Comparison of ENCODE assay signal across 1 cellular context in the genomic region with DNA sequence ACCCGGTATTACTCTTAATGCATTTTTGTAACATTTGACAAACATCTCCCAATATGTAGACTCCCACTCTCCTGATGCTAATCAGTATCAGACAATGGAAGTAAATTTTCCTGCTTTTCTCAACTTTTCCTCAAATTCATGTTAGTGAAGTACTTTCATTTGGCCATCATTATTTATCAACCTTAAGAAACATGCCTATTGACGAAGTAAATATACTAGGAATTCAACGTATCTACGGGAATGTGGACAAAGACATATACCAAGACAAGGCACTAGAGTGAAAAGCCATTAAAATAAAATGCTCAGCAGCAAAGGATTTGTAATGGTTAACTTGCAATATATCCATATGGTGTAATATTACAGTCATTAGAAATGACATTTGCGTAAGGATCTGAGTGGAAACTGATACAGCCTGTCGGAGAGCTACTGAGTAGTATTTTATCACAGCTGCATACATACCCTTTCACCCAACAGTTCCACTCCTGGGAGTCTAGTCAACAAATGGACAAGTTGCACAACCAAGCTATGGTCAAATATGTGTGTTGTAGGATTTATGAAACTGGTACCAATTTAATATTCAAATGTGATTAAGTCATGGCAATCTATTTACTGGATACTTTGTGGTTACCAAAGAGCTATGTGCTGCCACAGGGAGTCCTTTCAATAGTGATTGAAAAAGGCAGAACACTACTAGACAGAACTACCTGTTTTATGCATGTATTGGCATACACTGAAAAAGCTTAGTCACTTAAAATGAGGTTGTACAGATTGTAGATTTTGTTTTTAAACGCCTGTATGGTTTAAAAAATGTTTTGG.
TF ChIP-seq lines count a peak whose summit lies in the region.

No MANE protein-coding gene starts in this region.

TF ChIP-seq in K562, 482 proteins besides CTCF, POLR2A, EP300 and RAD21:
- TF ChIP-seq POLR2H (tag; IDR thresholded peaks at IDR 0.05; ENCODE audit: low read depth) (peak; percentile 33), ZNF717 (CRISPR knock-in tag; IDR thresholded peaks at IDR 0.05) (peak; percentile 85; the same call in 1 of the 2 replicates), EWSR1 (IDR thresholded peaks at IDR 0.05; ENCODE audit: borderline replicate concordance, low read depth, partially characterized antibody) (peak; percentile 28), TARDBP (IDR thresholded peaks at IDR 0.05) (no peak), SMARCA4 (IDR thresholded peaks at IDR 0.05) (no peak), PCBP2 (IDR thresholded peaks at IDR 0.05; ENCODE audit: low read depth, low read length, poor library complexity, severe bottlenecking) (no peak), SUPT5H (IDR thresholded peaks at IDR 0.05) (peak; percentile 43; the same call in 1 of the 2 replicates), RUNX1 (IDR thresholded peaks at IDR 0.05; ENCODE audit: low read depth) (no peak), CEBPB (tag; IDR thresholded peaks at IDR 0.05) (peak; percentile 64), STAG1 (CRISPR knock-in tag; IDR thresholded peaks at IDR 0.05; ENCODE audit: borderline replicate concordance) (no peak), ZNF133 (CRISPR knock-in tag; IDR thresholded peaks at IDR 0.05) (no peak), NCOA6 (IDR thresholded peaks at IDR 0.05) (no peak), ERF (CRISPR knock-in tag; IDR thresholded peaks at IDR 0.05) (peak; percentile 57; the same call in 1 of the 2 replicates), HDGF (IDR thresholded peaks at IDR 0.05) (no peak), ZNF324 (CRISPR knock-in tag; IDR thresholded peaks at IDR 0.05) (peak; percentile 10; the same call in 1 of the 2 replicates), POLR2AphosphoS2 (IDR thresholded peaks at IDR 0.05; ENCODE audit: low read length) (peak; percentile 98), FOXA1 (IDR thresholded peaks at IDR 0.05; ENCODE audit: borderline replicate concordance) (no peak), NFE2L1 (tag; IDR thresholded peaks at IDR 0.05; ENCODE audit: borderline replicate concordance, low read depth) (no peak), MAFG (tag; conservative IDR thresholded peaks at IDR 0.05) (0 out of 2 replicates have a peak, but pooled peaks have one; percentile 18), PML (IDR thresholded peaks at IDR 0.05; ENCODE audit: low read length) (peak; percentile 58), HMG20B (CRISPR knock-in tag; IDR thresholded peaks at IDR 0.05) (no peak), SOX6 (IDR thresholded peaks at IDR 0.05) (peak; percentile 37; the same call in 1 of the 2 replicates), KHSRP (IDR thresholded peaks at IDR 0.05) (peak; percentile 21; the same call in 1 of the 2 replicates), RFX1 (IDR thresholded peaks at IDR 0.05) (no peak), POLR2B (IDR thresholded peaks at IDR 0.05; ENCODE audit: low read depth, partially characterized antibody) (peak; percentile 66), POLR2AphosphoS5 (IDR thresholded peaks at IDR 0.05; ENCODE audit: control insufficient read depth, insufficient read depth, low read depth, low read length) (peak; percentile 47), ZNF445 (CRISPR knock-in tag; IDR thresholded peaks at IDR 0.05; ENCODE audit: low read depth) (0 out of 2 replicates have a peak, but pooled peaks have one; percentile 40), CEBPG (CRISPR knock-in tag; IDR thresholded peaks at IDR 0.05) (no peak), CEBPG (tag; conservative IDR thresholded peaks at IDR 0.05 in 1 of 2, IDR thresholded peaks at IDR 0.05 in 1 of 2) (0 out of 4 replicates have a peak, but pooled peaks have one; percentile 24 to 28), TCFL5 (CRISPR knock-in tag; conservative IDR thresholded peaks at IDR 0.05) (no peak), TEAD1 (CRISPR knock-in tag; IDR thresholded peaks at IDR 0.05) (0 out of 4 replicates have a peak, but pooled peaks of 1 of the 2 experiments have one; percentile 2)
- TF ChIP-seq, protein P1, sequence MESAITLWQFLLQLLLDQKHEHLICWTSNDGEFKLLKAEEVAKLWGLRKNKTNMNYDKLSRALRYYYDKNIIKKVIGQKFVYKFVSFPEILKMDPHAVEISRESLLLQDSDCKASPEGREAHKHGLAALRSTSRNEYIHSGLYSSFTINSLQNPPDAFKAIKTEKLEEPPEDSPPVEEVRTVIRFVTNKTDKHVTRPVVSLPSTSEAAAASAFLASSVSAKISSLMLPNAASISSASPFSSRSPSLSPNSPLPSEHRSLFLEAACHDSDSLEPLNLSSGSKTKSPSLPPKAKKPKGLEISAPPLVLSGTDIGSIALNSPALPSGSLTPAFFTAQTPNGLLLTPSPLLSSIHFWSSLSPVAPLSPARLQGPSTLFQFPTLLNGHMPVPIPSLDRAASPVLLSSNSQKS (CRISPR knock-in tag; IDR thresholded peaks at IDR 0.05) = peak; percentile 37; the same call in 1 of the 2 replicates
- TF ChIP-seq, protein P2, sequence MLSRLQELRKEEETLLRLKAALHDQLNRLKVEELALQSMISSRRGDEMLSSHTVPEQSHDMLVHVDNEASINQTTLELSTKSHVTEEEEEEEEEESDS (CRISPR knock-in tag; IDR thresholded peaks at IDR 0.05) = no peak
- TF ChIP-seq, protein P3, sequence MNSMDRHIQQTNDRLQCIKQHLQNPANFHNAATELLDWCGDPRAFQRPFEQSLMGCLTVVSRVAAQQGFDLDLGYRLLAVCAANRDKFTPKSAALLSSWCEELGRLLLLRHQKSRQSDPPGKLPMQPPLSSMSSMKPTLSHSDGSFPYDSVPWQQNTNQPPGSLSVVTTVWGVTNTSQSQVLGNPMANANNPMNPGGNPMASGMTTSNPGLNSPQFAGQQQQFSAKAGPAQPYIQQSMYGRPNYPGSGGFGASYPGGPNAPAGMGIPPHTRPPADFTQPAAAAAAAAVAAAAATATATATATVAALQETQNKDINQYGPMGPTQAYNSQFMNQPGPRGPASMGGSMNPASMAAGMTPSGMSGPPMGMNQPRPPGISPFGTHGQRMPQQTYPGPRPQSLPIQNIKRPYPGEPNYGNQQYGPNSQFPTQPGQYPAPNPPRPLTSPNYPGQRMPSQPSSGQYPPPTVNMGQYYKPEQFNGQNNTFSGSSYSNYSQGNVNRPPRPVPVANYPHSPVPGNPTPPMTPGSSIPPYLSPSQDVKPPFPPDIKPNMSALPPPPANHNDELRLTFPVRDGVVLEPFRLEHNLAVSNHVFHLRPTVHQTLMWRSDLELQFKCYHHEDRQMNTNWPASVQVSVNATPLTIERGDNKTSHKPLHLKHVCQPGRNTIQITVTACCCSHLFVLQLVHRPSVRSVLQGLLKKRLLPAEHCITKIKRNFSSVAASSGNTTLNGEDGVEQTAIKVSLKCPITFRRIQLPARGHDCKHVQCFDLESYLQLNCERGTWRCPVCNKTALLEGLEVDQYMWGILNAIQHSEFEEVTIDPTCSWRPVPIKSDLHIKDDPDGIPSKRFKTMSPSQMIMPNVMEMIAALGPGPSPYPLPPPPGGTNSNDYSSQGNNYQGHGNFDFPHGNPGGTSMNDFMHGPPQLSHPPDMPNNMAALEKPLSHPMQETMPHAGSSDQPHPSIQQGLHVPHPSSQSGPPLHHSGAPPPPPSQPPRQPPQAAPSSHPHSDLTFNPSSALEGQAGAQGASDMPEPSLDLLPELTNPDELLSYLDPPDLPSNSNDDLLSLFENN (IDR thresholded peaks at IDR 0.05; ENCODE audit: low read depth in 2 of 2, low read length in 2 of 2) = 0 out of 4 replicates have a peak, but pooled peaks of 1 of the 2 experiments have one; percentile 25
- TF ChIP-seq, protein P4, sequence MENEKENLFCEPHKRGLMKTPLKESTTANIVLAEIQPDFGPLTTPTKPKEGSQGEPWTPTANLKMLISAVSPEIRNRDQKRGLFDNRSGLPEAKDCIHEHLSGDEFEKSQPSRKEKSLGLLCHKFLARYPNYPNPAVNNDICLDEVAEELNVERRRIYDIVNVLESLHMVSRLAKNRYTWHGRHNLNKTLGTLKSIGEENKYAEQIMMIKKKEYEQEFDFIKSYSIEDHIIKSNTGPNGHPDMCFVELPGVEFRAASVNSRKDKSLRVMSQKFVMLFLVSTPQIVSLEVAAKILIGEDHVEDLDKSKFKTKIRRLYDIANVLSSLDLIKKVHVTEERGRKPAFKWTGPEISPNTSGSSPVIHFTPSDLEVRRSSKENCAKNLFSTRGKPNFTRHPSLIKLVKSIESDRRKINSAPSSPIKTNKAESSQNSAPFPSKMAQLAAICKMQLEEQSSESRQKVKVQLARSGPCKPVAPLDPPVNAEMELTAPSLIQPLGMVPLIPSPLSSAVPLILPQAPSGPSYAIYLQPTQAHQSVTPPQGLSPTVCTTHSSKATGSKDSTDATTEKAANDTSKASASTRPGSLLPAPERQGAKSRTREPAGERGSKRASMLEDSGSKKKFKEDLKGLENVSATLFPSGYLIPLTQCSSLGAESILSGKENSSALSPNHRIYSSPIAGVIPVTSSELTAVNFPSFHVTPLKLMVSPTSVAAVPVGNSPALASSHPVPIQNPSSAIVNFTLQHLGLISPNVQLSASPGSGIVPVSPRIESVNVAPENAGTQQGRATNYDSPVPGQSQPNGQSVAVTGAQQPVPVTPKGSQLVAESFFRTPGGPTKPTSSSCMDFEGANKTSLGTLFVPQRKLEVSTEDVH (IDR thresholded peaks at IDR 0.05; ENCODE audit: low read depth, partially characterized antibody) = peak; percentile 11
- TF ChIP-seq, protein P5, sequence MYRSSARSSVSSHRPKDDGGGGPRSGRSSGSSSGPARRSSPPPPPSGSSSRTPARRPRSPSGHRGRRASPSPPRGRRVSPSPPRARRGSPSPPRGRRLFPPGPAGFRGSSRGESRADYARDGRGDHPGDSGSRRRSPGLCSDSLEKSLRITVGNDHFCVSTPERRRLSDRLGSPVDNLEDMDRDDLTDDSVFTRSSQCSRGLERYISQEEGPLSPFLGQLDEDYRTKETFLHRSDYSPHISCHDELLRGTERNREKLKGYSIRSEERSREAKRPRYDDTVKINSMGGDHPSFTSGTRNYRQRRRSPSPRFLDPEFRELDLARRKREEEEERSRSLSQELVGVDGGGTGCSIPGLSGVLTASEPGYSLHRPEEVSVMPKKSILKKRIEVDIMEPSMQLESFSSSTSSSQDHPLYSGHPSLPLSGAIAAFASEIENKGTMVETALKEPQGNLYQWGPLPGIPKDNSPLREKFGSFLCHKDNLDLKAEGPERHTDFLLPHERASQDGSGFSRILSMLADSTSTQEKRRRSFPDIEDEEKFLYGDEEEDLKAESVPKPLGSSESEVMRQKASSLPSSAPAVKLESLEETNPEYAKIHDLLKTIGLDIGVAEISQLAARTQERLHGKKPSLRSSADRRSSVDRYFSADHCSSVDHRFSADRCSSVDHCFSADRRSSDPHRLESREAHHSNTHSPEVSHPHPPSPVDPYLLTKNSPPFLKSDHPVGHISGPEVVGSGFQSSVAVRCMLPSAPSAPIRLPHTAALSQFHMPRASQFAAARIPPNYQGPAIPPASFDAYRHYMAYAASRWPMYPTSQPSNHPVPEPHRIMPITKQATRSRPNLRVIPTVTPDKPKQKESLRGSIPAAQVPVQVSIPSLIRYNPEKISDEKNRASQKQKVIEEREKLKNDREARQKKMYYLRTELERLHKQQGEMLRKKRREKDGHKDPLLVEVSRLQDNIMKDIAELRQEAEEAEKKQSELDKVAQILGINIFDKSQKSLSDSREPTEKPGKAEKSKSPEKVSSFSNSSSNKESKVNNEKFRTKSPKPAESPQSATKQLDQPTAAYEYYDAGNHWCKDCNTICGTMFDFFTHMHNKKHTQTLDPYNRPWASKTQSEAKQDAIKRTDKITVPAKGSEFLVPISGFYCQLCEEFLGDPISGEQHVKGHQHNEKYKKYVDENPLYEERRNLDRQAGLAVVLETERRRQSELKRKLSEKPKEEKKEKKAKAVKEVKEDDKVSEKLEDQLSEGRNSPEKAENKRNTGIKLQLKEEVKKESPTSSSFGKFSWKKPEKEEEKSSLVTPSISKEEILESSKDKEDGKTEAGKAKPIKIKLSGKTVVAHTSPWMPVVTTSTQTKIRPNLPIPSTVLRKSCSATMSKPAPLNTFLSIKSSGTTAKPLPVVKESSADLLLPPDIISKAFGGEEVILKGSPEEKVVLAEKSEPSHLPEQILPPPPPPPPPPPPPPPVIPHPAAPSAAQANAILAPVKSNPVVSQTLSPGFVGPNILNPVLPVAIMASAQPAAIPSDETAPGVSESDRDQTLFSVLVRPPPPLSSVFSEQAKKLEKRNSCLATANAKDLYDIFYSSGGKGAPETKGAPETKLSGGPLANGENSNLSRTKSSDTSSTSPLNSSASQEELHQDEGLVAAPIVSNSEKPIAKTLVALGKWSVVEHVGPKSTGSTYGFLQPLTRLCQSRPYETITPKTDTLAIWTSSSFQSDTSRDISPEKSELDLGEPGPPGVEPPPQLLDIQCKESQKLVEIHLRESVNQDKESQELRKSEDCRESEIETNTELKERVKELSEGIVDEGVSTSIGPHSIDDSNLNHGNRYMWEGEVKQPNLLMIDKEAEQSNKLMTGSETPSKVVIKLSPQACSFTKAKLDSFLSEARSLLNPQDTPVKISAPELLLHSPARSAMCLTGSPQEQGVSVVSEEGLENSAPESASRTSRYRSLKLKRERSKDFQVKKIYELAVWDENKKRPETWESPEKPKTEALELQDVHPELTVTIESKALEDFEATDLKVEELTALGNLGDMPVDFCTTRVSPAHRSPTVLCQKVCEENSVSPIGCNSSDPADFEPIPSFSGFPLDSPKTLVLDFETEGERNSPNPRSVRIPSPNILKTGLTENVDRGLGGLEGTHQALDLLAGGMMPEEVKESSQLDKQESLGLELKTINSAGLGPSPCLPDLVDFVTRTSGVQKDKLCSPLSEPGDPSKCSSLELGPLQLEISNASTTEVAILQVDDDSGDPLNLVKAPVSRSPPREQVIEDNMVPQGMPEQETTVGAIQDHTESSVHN (IDR thresholded peaks at IDR 0.05; ENCODE audit: borderline replicate concordance in 1 of 2, low read depth in 1 of 2) = 0 out of 4 replicates have a peak, but pooled peaks of 1 of the 2 experiments have one; percentile 22
- TF ChIP-seq, protein P6, sequence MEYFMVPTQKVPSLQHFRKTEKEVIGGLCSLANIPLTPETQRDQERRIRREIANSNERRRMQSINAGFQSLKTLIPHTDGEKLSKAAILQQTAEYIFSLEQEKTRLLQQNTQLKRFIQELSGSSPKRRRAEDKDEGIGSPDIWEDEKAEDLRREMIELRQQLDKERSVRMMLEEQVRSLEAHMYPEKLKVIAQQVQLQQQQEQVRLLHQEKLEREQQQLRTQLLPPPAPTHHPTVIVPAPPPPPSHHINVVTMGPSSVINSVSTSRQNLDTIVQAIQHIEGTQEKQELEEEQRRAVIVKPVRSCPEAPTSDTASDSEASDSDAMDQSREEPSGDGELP (CRISPR knock-in tag; IDR thresholded peaks at IDR 0.05; ENCODE audit: borderline replicate concordance) = no peak
- TF ChIP-seq, protein P7, sequence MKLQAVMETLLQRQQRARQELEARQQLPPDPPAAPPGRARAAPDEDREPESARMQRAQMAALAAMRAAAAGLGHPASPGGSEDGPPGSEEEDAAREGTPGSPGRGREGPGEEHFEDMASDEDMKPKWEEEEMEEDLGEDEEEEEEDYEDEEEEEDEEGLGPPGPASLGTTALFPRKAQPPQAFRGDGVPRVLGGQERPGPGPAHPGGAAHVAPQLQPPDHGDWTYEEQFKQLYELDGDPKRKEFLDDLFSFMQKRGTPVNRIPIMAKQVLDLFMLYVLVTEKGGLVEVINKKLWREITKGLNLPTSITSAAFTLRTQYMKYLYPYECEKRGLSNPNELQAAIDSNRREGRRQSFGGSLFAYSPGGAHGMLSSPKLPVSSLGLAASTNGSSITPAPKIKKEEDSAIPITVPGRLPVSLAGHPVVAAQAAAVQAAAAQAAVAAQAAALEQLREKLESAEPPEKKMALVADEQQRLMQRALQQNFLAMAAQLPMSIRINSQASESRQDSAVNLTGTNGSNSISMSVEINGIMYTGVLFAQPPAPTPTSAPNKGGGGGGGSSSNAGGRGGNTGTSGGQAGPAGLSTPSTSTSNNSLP (IDR thresholded peaks at IDR 0.05; ENCODE audit: borderline replicate concordance, low read depth, low read length) = 0 out of 2 replicates have a peak, but pooled peaks have one; percentile 26
